Comparison of ENCODE assay signal across 9 cellular contexts in genomic region chr17:68533887-68534700, GRCh38. TPM values are rescaled to one million over a fixed set of nuclear protein-coding genes. Genes with fewer than 3 reads are reported as not detected.
DNase-seq lines count a peak whose midpoint lies in the region; FAIRE-seq and TF ChIP-seq lines count a peak whose summit lies in the region.
"Had no signal": no experiment of that assay in that cellular context is flagged by ENCODE, and none has a peak within 500 bp of the region (broad histone marks: within the 10 kb centered on the region; RNA-seq: fewer than 3 reads in every experiment).

No MANE protein-coding gene starts in this region.

- H3K4me2 ChIP-seq in OCI-LY3 (ENCODE audit: low read length), result no peak overlapping the region
- no peak overlapping the region for H3K4me2 ChIP-seq in endothelial cell of umbilical vein (ENCODE audit: insufficient read depth, low read length)

- intact Hi-C loops in endothelial cell of umbilical vein (cut with micrococcal nuclease), result loop anchor here (1.0 to 5.0 kb wide), 3 partner anchors 78 to 713 kb away; no protein-coding TSS in a partner anchor

- H3K9ac ChIP-seq in OCI-LY3 (ENCODE audit: low read length), result no peak overlapping the region
- H3K9ac ChIP-seq in endothelial cell of umbilical vein (replicated peaks; ENCODE audit: extremely low read depth, insufficient read depth, low read length), result no peak overlapping the region

- DNase-seq in GM04504 (ENCODE audit: low read depth), result peak; percentile 31
- peak; percentile 29 for DNase-seq in endothelial cell of umbilical vein (ENCODE audit: low read depth, low spot score)
- peak; percentile 56 for DNase-seq in renal cortical epithelial cell (ENCODE audit: low read depth)
- DNase-seq in stimulated activated CD4-positive, alpha-beta T cell treated with anti-CD3 and anti-CD28 coated beads, Interleukin-4, amount 100 ng/mL, for 1 hour, result no peak
- DNase-seq in cerebellar nuclear complex (lab: John Stamatoyannopoulos, UW), result no peak
- DNase-seq in 8988T, result no peak
- DNase-seq in NCI-H446 (lab: John Stamatoyannopoulos, UW), result no peak
- DNase-seq: MV-4-11 had no signal

- BruUV-seq in endothelial cell of umbilical vein (replicated peaks; lab: Mats Ljungman, UMichigan), result no TSS peak

- dilution Hi-C loops in endothelial cell of umbilical vein (cut with MboI; ENCODE audit: extremely low pct_ligation_motif_present, low sequenced_read_pairs), result no loop called here

- H3K4me1 ChIP-seq in OCI-LY3 (ENCODE audit: low read length) (peaks cover 1% of the 10 kb centered on the region), endothelial cell of umbilical vein (ENCODE audit: control insufficient read depth, extremely low read depth, insufficient read depth, low read length) (no peaks in the 10 kb centered on the region)

- TF ChIP-seq POLR2A in endothelial cell of umbilical vein (IDR thresholded peaks at IDR 0.05; ENCODE audit: low read depth, low read length), result no peak

- H3K27me3 ChIP-seq in OCI-LY3 (ENCODE audit: low read depth, low read length), result no peaks in the 10 kb centered on the region
- no peaks in the 10 kb centered on the region for H3K27me3 ChIP-seq in endothelial cell of umbilical vein (ENCODE audit: control insufficient read depth in 2 of 2, insufficient read depth in 2 of 2, low read length in 2 of 2)

- no peaks in the 10 kb centered on the region for H3K9me1 ChIP-seq in endothelial cell of umbilical vein (replicated peaks; ENCODE audit: control insufficient read depth, extremely low read depth, insufficient read depth, low read length)

- H3K36me3 ChIP-seq in OCI-LY3 (replicated peaks; ENCODE audit: low read depth, low read length) (peaks cover 66% of the 10 kb centered on the region), endothelial cell of umbilical vein (ENCODE audit: control insufficient read depth in 2 of 2, extremely low read depth in 1 of 2, insufficient read depth in 2 of 2, low read length in 2 of 2) (peaks cover 21 to 32% of the 10 kb centered on the region in 2 experiments)

- TF ChIP-seq CTCF in OCI-LY3 (IDR thresholded peaks at IDR 0.05; ENCODE audit: low read depth, low read length), result peak; percentile 45; the same call in 1 of the 2 replicates
- TF ChIP-seq CTCF in endothelial cell of umbilical vein (IDR thresholded peaks at IDR 0.05; ENCODE audit: extremely low read depth in 1 of 2, insufficient read depth in 1 of 2, low read depth in 1 of 2, low read length in 2 of 2), result peak; percentile 12 to 13

- H3K9me3 ChIP-seq in OCI-LY3 (ENCODE audit: insufficient read depth, low read length), result no peaks in the 10 kb centered on the region
- no peaks in the 10 kb centered on the region for H3K9me3 ChIP-seq in endothelial cell of umbilical vein (replicated peaks; ENCODE audit: control insufficient read depth, insufficient read depth, low read length)

- H2AFZ ChIP-seq in OCI-LY3 (ENCODE audit: low read depth, low read length), result no peak overlapping the region
- H2AFZ ChIP-seq in endothelial cell of umbilical vein (ENCODE audit: low read depth, low read length), result no peak overlapping the region

- no peak overlapping the region for H3K4me3 ChIP-seq in OCI-LY3 (ENCODE audit: low read length)
- no peak overlapping the region for H3K4me3 ChIP-seq in endothelial cell of umbilical vein (replicated peaks in 1 of 3; ENCODE audit: insufficient read depth in 1 of 3, low read depth in 1 of 3, low read length in 3 of 3)

- CTCF ChIA-PET in endothelial cell of umbilical vein (lab: Charles Lee), result interaction anchor here (0.7 to 1.8 kb wide), 18 partner anchors 11 to 713 kb away, joined by 3 to 40 read pairs (median 4); no protein-coding TSS in a partner anchor

- H3K27ac ChIP-seq in OCI-LY3 (ENCODE audit: low read length), result no peak overlapping the region
- H3K27ac ChIP-seq in endothelial cell of umbilical vein (ENCODE audit: insufficient read depth, low read depth, low read length), result no peak overlapping the region

- H4K20me1 ChIP-seq in OCI-LY3 (ENCODE audit: insufficient read depth, low read length), result peaks cover 5% of the 10 kb centered on the region
- no peaks in the 10 kb centered on the region for H4K20me1 ChIP-seq in endothelial cell of umbilical vein (replicated peaks; ENCODE audit: control insufficient read depth, extremely low read depth, insufficient read depth, low read length)

- H3K79me2 ChIP-seq in OCI-LY3 (ENCODE audit: low read length) (no peaks in the 10 kb centered on the region), endothelial cell of umbilical vein (ENCODE audit: control insufficient read depth, insufficient read depth, low read length) (no peaks in the 10 kb centered on the region)

- no peak for FAIRE-seq in endothelial cell of umbilical vein (lab: Jason Lieb, UNC)

- POLR2A ChIA-PET in endothelial cell of umbilical vein (lab: Charles Lee), result no interaction called here

TF ChIP-seq in endothelial cell of umbilical vein, 7 proteins besides CTCF, POLR2A, EP300 and RAD21:
- TF ChIP-seq JUN (IDR thresholded peaks at IDR 0.05; ENCODE audit: borderline replicate concordance, insufficient read depth, insufficient read length, low read depth) (no peak), EZH2 (IDR thresholded peaks at IDR 0.05; ENCODE audit: borderline replicate concordance, low read depth, low read length, severe bottlenecking) (no peak), FOS (IDR thresholded peaks at IDR 0.05; ENCODE audit: borderline replicate concordance, insufficient read depth, low read length) (no peak), MYC (IDR thresholded peaks at IDR 0.05; ENCODE audit: low read depth, low read length) (no peak), MAX (IDR thresholded peaks at IDR 0.05; ENCODE audit: insufficient read depth, insufficient read length) (no peak), POLR2AphosphoS5 (IDR thresholded peaks at IDR 0.05; ENCODE audit: insufficient read depth, low read depth, low read length) (no peak), GATA2 (IDR thresholded peaks at IDR 0.05; ENCODE audit: insufficient read depth, insufficient read length, low read depth, low read length) (peak; percentile 61)

RNA-seq across cellular contexts. Expression of gene PRKAR1A, which starts 21.9 kb away (rescaled TPM):
- total RNA-seq in endothelial cell of umbilical vein (238 and 257 TPM in 2 replicates), renal cortical epithelial cell (297 and 322 TPM in 2 replicates)
- 72.9 and 92.0 TPM in 2 replicates for polyA plus RNA-seq in endothelial cell of umbilical vein
- 95.9 and 100.0 TPM in 2 replicates for polyA plus RNA-seq in endothelial cell of umbilical vein (2011; cell fraction: cytosol; rRNA removed)
- polyA plus RNA-seq in endothelial cell of umbilical vein (2011; cell fraction: nucleus; rRNA removed), result 123 and 157 TPM in 2 replicates
- polyA plus RNA-seq in endothelial cell of umbilical vein (2012), result 166 and 194 TPM in 2 replicates
- polyA minus RNA-seq in endothelial cell of umbilical vein, result 340 and 428 TPM in 2 replicates
- polyA minus RNA-seq in endothelial cell of umbilical vein (2011; cell fraction: cytosol; rRNA and poly(A)+ RNA removed), result 163 TPM
- polyA minus RNA-seq in endothelial cell of umbilical vein (2011; cell fraction: nucleus; rRNA and poly(A)+ RNA removed), result 240 and 318 TPM in 2 replicates

Comparison
In these comparisons a context has a peak if more than half of its experiments do, and no peak if none do; other contexts are left out.
1. DNase-seq: peak in GM04504 (single experiment), endothelial cell of umbilical vein (single experiment) and renal cortical epithelial cell (single experiment); none in stimulated activated CD4-positive, alpha-beta T cell treated with anti-CD3 and anti-CD28 coated beads, Interleukin-4, amount 100 ng/mL, for 1 hour (single experiment), cerebellar nuclear complex (0 of 2), 8988T (single experiment) and NCI-H446 (0 of 2).